Comparison of ENCODE assay signal across 26 cellular contexts in genomic region chr3:116078561-116078960, GRCh38.
"Had no signal": no experiment of that assay in that cellular context is flagged by ENCODE, and none has a peak within 500 bp of the region (broad histone marks: within the 10 kb centered on the region; RNA-seq: fewer than 3 reads in every experiment).

No MANE protein-coding gene starts in this region.

- H3K9me3 ChIP-seq: ovary, psoas muscle, right lobe of liver, suprapubic skin, testis, tibial artery, transverse colon, upper lobe of right lung, uterus had no signal

- H3K79me2 ChIP-seq: parathyroid adenoma had no signal

- H3K9ac ChIP-seq: neural progenitor cell, parathyroid adenoma had no signal

- H2AFZ ChIP-seq: neural progenitor cell, parathyroid adenoma had no signal

- FAIRE-seq: small intestine had no signal

- ATAC-seq: natural killer cell; psoas muscle; right cardiac atrium; right lobe of liver; stimulated activated effector memory CD8-positive, alpha-beta T cell treated with anti-CD3 and anti-CD28 coated beads, Interleukin-12 subunit alpha, Interleukin-12 subunit beta, amount 100 ng/mL, for 72 hours; stimulated activated naive B cell treated with anti-CD40 and anti-IgM and Interleukin-4, amounts not matched to agents 10 μg/mL and 1 μg/mL and 100 μg/mL, for 72 hours; stimulated activated naive CD8-positive, alpha-beta T cell treated with anti-CD3 and anti-CD28 coated beads, Interleukin-15, amount 100 ng/mL, for 72 hours; stimulated activated naive CD8-positive, alpha-beta T cell treated with anti-CD3 and anti-CD28 coated beads, Interleukin-15, Interleukin-2, amounts not matched to agents 100 U/mL and 50 U/mL, for 24 hours; upper lobe of right lung had no signal

- H3K27me3 ChIP-seq: neural progenitor cell, ovary, right lobe of liver, sigmoid colon, suprapubic skin, testis, tibial artery, transverse colon, upper lobe of right lung, uterus had no signal

- H3K36me3 ChIP-seq: neural progenitor cell, ovary, right lobe of liver, sigmoid colon, suprapubic skin, tibial artery, transverse colon, upper lobe of right lung, uterus had no signal

- H3K27ac ChIP-seq: neural progenitor cell, ovary, parathyroid adenoma, psoas muscle, right lobe of liver, sigmoid colon, suprapubic skin, testis, tibial artery, transverse colon, upper lobe of right lung, uterus had no signal

- H3K4me3 ChIP-seq: neural progenitor cell, ovary, psoas muscle, right lobe of liver, sigmoid colon, suprapubic skin, testis, tibial artery, transverse colon, upper lobe of right lung, uterus had no signal

- DNase-seq: natural killer cell; occipital lobe; ovary; posterior cingulate gyrus; psoas muscle; right cardiac atrium; right lobe of liver; sigmoid colon; small intestine; stimulated activated CD4-positive, alpha-beta T cell treated with anti-CD3 and anti-CD28 coated beads, Interleukin-15, amount 100 ng/mL, for 24 hours; stimulated activated CD4-positive, alpha-beta T cell treated with anti-CD3 and anti-CD28 coated beads, Interleukin-2, amount 100 ng/mL, for 24 hours; stimulated activated CD4-positive, alpha-beta T cell treated with anti-CD3 and anti-CD28 coated beads, Interleukin-2, amount 100 ng/mL, for 48 hours; stimulated activated CD4-positive, alpha-beta T cell treated with anti-CD3 and anti-CD28 coated beads, Interleukin-4, amount 100 ng/mL, for 24 hours; stimulated activated naive B cell treated with anti-CD40 and anti-IgM and Interleukin-4, amounts not matched to agents 10 μg/mL and 1 μg/mL and 100 μg/mL, for 72 hours; stimulated activated naive CD8-positive, alpha-beta T cell treated with anti-CD3 and anti-CD28 coated beads, Interleukin-15, amount 100 ng/mL, for 72 hours; stimulated activated naive CD8-positive, alpha-beta T cell treated with anti-CD3 and anti-CD28 coated beads, Interleukin-15, Interleukin-2, amounts not matched to agents 100 U/mL and 50 U/mL, for 24 hours; substantia nigra; testis; tibial artery; transverse colon; upper lobe of right lung; uterus had no signal

- H3K4me2 ChIP-seq: neural progenitor cell had no signal

- H3K4me1 ChIP-seq: neural progenitor cell, parathyroid adenoma, psoas muscle, right lobe of liver, sigmoid colon, suprapubic skin, testis, tibial artery, transverse colon, upper lobe of right lung, uterus had no signal
